In the genomic region with DNA sequence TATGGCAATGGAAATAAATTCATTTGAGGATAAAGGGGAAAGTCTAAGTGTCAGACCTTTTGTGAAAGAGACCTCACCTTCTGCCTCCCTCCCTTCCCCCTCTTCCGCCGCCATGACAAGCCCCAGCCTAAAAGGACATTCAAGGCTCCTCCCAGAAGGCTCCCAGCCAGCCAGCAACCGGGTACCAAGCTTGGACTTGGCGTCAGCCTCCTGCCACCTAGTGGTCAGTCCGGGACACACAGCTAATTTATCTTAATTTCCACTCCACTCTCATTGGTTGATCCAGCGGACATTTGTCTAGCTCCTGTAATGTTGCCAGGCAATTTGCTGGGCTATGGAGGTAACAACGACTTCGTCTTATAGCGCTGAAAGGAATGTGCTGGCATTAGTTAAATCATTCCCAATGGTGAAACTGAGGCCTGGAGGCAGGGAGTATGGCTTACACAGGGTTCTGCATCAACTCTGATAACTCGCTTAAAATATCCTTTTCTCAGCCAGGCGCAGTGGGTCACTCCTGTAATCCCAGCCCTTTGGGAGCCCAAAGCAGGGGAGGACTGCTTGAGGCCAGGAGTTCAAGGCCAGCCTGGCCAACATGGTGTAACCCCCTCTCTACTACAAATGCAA, we compare ENCODE assay signal across 8 cellular contexts. TPM values are rescaled to one million over a fixed set of nuclear protein-coding genes. Genes with fewer than 3 reads are reported as not detected.
DNase-seq lines count a peak whose midpoint lies in the region; ATAC-seq and TF ChIP-seq lines count a peak whose summit lies in the region.

No MANE protein-coding gene starts in this region.

- 18% methylated on average over 11 of the region's 11 CpGs for WGBS in heart right ventricle, 2 donors

- H3K9me3 ChIP-seq in heart right ventricle = peaks cover 0 to under 1% (median 0%) of the 10 kb centered on the region in 11 donors

- H3K27ac ChIP-seq in heart right ventricle = no peak overlapping the region

- H3K4me3 ChIP-seq in heart right ventricle = no peak overlapping the region

- DNase-seq in NCI-H1092 (lab: John Stamatoyannopoulos, UW) (peak; percentile 93), SKM-1 treated with dmso at 0.1 percent for 144 hours (lab: John Stamatoyannopoulos, UW; ENCODE audit: unreplicated experiment) (peak; percentile 72), heart right ventricle (peak; percentile 78 to 82), pulmonary artery endothelial cell (ENCODE audit: low read depth, low spot score) (peak; percentile 61), GOT3 (lab: John Stamatoyannopoulos, UW) (no peak)
- peak; percentile 33 for DNase-seq in activated naive CD8-positive, alpha-beta T cell treated with anti-CD3 and anti-CD28 coated beads, Interleukin-2, amount 50 U/mL, for 16 hours (ENCODE audit: low read depth, low spot score)

- no peaks in the 10 kb centered on the region for H3K4me1 ChIP-seq in heart right ventricle

- peaks cover 0 to 16% (median 0%) of the 10 kb centered on the region in 7 donors for H3K27me3 ChIP-seq in heart right ventricle

- intact Hi-C loops in heart right ventricle (cut with DNase I) = loop anchor here in 5 of 10 donors (1.0 to 10.0 kb wide), 3 partner anchors 328 kb away; no protein-coding TSS in a partner anchor

- ATAC-seq in HG02623 (IDR thresholded peaks at IDR 0.05; ENCODE audit: unreplicated experiment) (peak; percentile 98), heart right ventricle (peak; percentile 87 to 95 (median 92))

- H3K36me3 ChIP-seq in heart right ventricle = no peaks in the 10 kb centered on the region

- TF ChIP-seq CTCF in GM12874 (IDR thresholded peaks at IDR 0.05; ENCODE audit: insufficient read depth, low read depth, low read length) (peak; percentile 81), heart right ventricle (IDR thresholded peaks at IDR 0.05) (peak; percentile 77 to 84 (median 83))

RNA-seq across cellular contexts. Expression of gene CLEC3A, which starts 19.3 kb away (rescaled TPM):
- total RNA-seq in heart right ventricle (not detected), pulmonary artery endothelial cell (not detected in 2 replicates)
- polyA plus RNA-seq in heart right ventricle = not detected
